In the genomic region with DNA sequence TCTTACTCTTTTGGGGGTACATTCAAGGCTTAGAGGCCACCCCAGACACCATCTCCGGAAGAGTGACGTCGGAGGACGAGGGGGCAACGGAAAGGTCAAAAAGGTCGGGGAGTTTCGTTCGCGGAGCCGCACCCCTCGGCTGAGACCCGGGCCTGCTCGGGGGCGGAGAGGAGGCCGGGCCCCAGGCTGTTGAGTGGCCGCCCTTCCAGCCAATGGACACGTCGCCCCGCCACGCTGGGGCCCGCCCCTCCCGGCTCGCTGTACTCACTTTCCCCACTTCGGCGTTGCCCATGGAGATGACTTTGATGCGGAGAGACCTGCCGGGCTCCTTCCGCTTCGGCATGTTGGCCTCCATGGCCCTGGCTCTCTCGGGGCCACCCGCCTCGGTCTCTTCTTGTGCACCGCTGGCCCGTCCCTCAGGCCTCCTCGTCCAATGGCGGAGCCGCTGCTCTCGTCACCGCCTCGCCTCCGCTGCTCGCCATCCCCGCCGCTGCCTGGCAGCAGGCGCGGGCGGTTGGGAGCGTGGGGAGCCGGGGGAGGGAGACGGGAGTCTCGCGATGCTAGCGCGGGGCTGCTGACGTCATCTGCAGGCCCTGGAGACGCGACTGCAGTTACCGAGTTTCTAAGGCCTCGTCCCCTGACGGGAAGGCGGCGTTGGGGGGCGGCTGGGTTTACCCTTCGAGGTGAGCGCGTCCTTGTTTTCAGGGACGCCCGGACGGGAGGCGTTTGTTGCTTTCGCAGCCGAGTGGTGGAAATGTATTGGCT, we compare ENCODE assay signal across 1 cellular context.
TF ChIP-seq lines count a peak whose summit lies in the region.

TSS of gene DNAJC27 (minus strand) at position 406 of the 765 bp plus-strand sequence. CDS start at position 355, 51 bp downstream.

TF ChIP-seq in HepG2, 621 proteins besides CTCF, POLR2A, EP300 and RAD21 (continued from another document and continues in another):
- TF ChIP-seq, protein P1, sequence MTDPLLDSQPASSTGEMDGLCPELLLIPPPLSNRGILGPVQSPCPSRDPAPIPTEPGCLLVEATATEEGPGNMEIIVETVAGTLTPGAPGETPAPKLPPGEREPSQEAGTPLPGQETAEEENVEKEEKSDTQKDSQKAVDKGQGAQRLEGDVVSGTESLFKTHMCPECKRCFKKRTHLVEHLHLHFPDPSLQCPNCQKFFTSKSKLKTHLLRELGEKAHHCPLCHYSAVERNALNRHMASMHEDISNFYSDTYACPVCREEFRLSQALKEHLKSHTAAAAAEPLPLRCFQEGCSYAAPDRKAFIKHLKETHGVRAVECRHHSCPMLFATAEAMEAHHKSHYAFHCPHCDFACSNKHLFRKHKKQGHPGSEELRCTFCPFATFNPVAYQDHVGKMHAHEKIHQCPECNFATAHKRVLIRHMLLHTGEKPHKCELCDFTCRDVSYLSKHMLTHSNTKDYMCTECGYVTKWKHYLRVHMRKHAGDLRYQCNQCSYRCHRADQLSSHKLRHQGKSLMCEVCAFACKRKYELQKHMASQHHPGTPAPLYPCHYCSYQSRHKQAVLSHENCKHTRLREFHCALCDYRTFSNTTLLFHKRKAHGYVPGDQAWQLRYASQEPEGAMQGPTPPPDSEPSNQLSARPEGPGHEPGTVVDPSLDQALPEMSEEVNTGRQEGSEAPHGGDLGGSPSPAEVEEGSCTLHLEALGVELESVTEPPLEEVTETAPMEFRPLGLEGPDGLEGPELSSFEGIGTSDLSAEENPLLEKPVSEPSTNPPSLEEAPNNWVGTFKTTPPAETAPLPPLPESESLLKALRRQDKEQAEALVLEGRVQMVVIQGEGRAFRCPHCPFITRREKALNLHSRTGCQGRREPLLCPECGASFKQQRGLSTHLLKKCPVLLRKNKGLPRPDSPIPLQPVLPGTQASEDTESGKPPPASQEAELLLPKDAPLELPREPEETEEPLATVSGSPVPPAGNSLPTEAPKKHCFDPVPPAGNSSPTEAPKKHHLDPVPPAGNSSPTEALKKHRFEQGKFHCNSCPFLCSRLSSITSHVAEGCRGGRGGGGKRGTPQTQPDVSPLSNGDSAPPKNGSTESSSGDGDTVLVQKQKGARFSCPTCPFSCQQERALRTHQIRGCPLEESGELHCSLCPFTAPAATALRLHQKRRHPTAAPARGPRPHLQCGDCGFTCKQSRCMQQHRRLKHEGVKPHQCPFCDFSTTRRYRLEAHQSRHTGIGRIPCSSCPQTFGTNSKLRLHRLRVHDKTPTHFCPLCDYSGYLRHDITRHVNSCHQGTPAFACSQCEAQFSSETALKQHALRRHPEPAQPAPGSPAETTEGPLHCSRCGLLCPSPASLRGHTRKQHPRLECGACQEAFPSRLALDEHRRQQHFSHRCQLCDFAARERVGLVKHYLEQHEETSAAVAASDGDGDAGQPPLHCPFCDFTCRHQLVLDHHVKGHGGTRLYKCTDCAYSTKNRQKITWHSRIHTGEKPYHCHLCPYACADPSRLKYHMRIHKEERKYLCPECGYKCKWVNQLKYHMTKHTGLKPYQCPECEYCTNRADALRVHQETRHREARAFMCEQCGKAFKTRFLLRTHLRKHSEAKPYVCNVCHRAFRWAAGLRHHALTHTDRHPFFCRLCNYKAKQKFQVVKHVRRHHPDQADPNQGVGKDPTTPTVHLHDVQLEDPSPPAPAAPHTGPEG (CRISPR knock-in tag; IDR thresholded peaks at IDR 0.05), result peak; percentile 76
- TF ChIP-seq HOXA5 (CRISPR knock-in tag; IDR thresholded peaks at IDR 0.05), result peak; percentile 84; the same call in 1 of the 2 replicates
- TF ChIP-seq, protein P2, sequence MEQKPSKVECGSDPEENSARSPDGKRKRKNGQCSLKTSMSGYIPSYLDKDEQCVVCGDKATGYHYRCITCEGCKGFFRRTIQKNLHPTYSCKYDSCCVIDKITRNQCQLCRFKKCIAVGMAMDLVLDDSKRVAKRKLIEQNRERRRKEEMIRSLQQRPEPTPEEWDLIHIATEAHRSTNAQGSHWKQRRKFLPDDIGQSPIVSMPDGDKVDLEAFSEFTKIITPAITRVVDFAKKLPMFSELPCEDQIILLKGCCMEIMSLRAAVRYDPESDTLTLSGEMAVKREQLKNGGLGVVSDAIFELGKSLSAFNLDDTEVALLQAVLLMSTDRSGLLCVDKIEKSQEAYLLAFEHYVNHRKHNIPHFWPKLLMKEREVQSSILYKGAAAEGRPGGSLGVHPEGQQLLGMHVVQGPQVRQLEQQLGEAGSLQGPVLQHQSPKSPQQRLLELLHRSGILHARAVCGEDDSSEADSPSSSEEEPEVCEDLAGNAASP (CRISPR knock-in tag; IDR thresholded peaks at IDR 0.05; ENCODE audit: borderline replicate concordance), result peak; percentile 73
- TF ChIP-seq ZNF3 (CRISPR knock-in tag; IDR thresholded peaks at IDR 0.05), result peak; percentile 32; the same call in 1 of the 2 replicates
- no peak for TF ChIP-seq SYNCRIP (IDR thresholded peaks at IDR 0.05; ENCODE audit: insufficient read depth, low read depth, low read length)
- 0 out of 2 replicates have a peak, but pooled peaks have one; percentile 87 for TF ChIP-seq MZF1 (CRISPR knock-in tag; IDR thresholded peaks at IDR 0.05; ENCODE audit: borderline replicate concordance)
- peak; percentile 38; the same call in 1 of the 2 replicates for TF ChIP-seq ZNF616 (CRISPR knock-in tag; IDR thresholded peaks at IDR 0.05; ENCODE audit: low read depth)
- TF ChIP-seq, protein P3, sequence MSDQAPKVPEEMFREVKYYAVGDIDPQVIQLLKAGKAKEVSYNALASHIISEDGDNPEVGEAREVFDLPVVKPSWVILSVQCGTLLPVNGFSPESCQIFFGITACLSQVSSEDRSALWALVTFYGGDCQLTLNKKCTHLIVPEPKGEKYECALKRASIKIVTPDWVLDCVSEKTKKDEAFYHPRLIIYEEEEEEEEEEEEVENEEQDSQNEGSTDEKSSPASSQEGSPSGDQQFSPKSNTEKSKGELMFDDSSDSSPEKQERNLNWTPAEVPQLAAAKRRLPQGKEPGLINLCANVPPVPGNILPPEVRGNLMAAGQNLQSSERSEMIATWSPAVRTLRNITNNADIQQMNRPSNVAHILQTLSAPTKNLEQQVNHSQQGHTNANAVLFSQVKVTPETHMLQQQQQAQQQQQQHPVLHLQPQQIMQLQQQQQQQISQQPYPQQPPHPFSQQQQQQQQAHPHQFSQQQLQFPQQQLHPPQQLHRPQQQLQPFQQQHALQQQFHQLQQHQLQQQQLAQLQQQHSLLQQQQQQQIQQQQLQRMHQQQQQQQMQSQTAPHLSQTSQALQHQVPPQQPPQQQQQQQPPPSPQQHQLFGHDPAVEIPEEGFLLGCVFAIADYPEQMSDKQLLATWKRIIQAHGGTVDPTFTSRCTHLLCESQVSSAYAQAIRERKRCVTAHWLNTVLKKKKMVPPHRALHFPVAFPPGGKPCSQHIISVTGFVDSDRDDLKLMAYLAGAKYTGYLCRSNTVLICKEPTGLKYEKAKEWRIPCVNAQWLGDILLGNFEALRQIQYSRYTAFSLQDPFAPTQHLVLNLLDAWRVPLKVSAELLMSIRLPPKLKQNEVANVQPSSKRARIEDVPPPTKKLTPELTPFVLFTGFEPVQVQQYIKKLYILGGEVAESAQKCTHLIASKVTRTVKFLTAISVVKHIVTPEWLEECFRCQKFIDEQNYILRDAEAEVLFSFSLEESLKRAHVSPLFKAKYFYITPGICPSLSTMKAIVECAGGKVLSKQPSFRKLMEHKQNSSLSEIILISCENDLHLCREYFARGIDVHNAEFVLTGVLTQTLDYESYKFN (CRISPR knock-in tag; conservative IDR thresholded peaks at IDR 0.05), result peak; percentile 17; the same call in 1 of the 2 replicates
- TF ChIP-seq CENPBD1 (CRISPR knock-in tag; IDR thresholded peaks at IDR 0.05; ENCODE audit: borderline replicate concordance, low read depth), result no peak
- TF ChIP-seq SATB2 (CRISPR knock-in tag; IDR thresholded peaks at IDR 0.05), result no peak; the same call in 1 of the 2 replicates
- no peak for TF ChIP-seq MLLT10 (CRISPR knock-in tag; IDR thresholded peaks at IDR 0.05)
- TF ChIP-seq YEATS4 (CRISPR knock-in tag; IDR thresholded peaks at IDR 0.05; ENCODE audit: borderline replicate concordance), result peak; percentile 87
- TF ChIP-seq CSRNP1 (CRISPR knock-in tag; IDR thresholded peaks at IDR 0.05), result peak; percentile 78; the same call in 1 of the 2 replicates
- TF ChIP-seq, protein P4, sequence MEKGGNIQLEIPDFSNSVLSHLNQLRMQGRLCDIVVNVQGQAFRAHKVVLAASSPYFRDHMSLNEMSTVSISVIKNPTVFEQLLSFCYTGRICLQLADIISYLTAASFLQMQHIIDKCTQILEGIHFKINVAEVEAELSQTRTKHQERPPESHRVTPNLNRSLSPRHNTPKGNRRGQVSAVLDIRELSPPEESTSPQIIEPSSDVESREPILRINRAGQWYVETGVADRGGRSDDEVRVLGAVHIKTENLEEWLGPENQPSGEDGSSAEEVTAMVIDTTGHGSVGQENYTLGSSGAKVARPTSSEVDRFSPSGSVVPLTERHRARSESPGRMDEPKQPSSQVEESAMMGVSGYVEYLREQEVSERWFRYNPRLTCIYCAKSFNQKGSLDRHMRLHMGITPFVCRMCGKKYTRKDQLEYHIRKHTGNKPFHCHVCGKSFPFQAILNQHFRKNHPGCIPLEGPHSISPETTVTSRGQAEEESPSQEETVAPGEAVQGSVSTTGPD (CRISPR knock-in tag; IDR thresholded peaks at IDR 0.05), result 0 out of 2 replicates have a peak, but pooled peaks have one; percentile 59
- peak; percentile 92 for TF ChIP-seq IRF2 (CRISPR knock-in tag; IDR thresholded peaks at IDR 0.05)
- no peak for TF ChIP-seq ELF4 (CRISPR knock-in tag; IDR thresholded peaks at IDR 0.05; ENCODE audit: borderline replicate concordance)
- TF ChIP-seq ZNF367 (CRISPR knock-in tag; IDR thresholded peaks at IDR 0.05; ENCODE audit: borderline replicate concordance), result 0 out of 2 replicates have a peak, but pooled peaks have one; percentile 32
- TF ChIP-seq ZNF18 (CRISPR knock-in tag; IDR thresholded peaks at IDR 0.05; ENCODE audit: insufficient replicate concordance), result no peak
- TF ChIP-seq SKIL (CRISPR knock-in tag; IDR thresholded peaks at IDR 0.05; ENCODE audit: borderline replicate concordance), result 0 out of 2 replicates have a peak, but pooled peaks have one; percentile 40
- TF ChIP-seq MED1 (CRISPR knock-in tag; IDR thresholded peaks at IDR 0.05), result peak; percentile 81; the same call in 1 of the 2 replicates
- peak; percentile 15 for TF ChIP-seq ZNF598 (CRISPR knock-in tag; IDR thresholded peaks at IDR 0.05; ENCODE audit: borderline replicate concordance)
- TF ChIP-seq, protein P5, sequence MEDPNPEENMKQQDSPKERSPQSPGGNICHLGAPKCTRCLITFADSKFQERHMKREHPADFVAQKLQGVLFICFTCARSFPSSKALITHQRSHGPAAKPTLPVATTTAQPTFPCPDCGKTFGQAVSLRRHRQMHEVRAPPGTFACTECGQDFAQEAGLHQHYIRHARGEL (CRISPR knock-in tag; IDR thresholded peaks at IDR 0.05), result peak; percentile 81
- 0 out of 2 replicates have a peak, but pooled peaks have one; percentile 66 for TF ChIP-seq CHCHD3 (CRISPR knock-in tag; IDR thresholded peaks at IDR 0.05)
- TF ChIP-seq DMTF1 (CRISPR knock-in tag; IDR thresholded peaks at IDR 0.05), result no peak
- no peak for TF ChIP-seq TBP (CRISPR knock-in tag; IDR thresholded peaks at IDR 0.05)
- no peak for TF ChIP-seq ZNF17 (CRISPR knock-in tag; IDR thresholded peaks at IDR 0.05)
- TF ChIP-seq ZNF780A (CRISPR knock-in tag; IDR thresholded peaks at IDR 0.05), result no peak
- TF ChIP-seq ZNF234 (CRISPR knock-in tag; conservative IDR thresholded peaks at IDR 0.05), result 0 out of 2 replicates have a peak, but pooled peaks have one; percentile 78
